16 cellular contexts compared by ENCODE assay signal in genomic region chr20:62374431-62375152, GRCh38. TPM values are rescaled to one million over a fixed set of nuclear protein-coding genes. Genes with fewer than 3 reads are reported as not detected.
DNase-seq lines count a peak whose midpoint lies in the region; ATAC-seq, FAIRE-seq and TF ChIP-seq lines count a peak whose summit lies in the region.
"Had no signal": no experiment of that assay in that cellular context is flagged by ENCODE, and none has a peak within 500 bp of the region (broad histone marks: within the 10 kb centered on the region; RNA-seq: fewer than 3 reads in every experiment).

No MANE protein-coding gene starts in this region.

- no peak for TF ChIP-seq POLR2A in thyroid gland (IDR thresholded peaks at IDR 0.05)

- H3K4me3 ChIP-seq in SK-N-SH (ENCODE audit: low read depth in 2 of 2, low read length in 1 of 2), result no peak overlapping the region
- H3K4me3 ChIP-seq in left lung, result no peak overlapping the region
- H3K4me3 ChIP-seq in thyroid gland (replicated peaks in 1 of 3), result no peak overlapping the region
- H3K4me3 ChIP-seq in kidney (ENCODE audit: low read length in 2 of 2), result no peak overlapping the region
- H3K4me3 ChIP-seq: GM12878 had no signal

- no peak for FAIRE-seq in kidney (lab: Jason Lieb, UNC)
- FAIRE-seq: colon, GM12878, keratinocyte had no signal

- peak overlapping the region in 1 of 2 experiments; percentile 45; a peak in 1 of 4 replicates for H3K27ac ChIP-seq in SK-N-SH (ENCODE audit: low read depth in 2 of 2, low read length in 1 of 2)
- H3K27ac ChIP-seq in left lung, result no peak overlapping the region
- H3K27ac ChIP-seq in thyroid gland, result peak overlapping the region in 2 of 3 donors; percentile 31 to 36
- H3K27ac ChIP-seq in kidney (ENCODE audit: low read depth in 2 of 2, low read length in 2 of 2), result peak overlapping the region in 1 of 2 donors; percentile 6
- H3K27ac ChIP-seq: neutrophil had no signal

- H3K4me1 ChIP-seq in SK-N-SH (ENCODE audit: control insufficient read depth in 1 of 2, insufficient read depth in 2 of 2, low read depth in 1 of 2, low read length in 1 of 2) (peaks cover 12 to 65% of the 10 kb centered on the region in 2 experiments; a peak in 3 of 4 replicates), left lung (peaks cover 39 to 54% of the 10 kb centered on the region in 2 donors), thyroid gland (peaks cover 47 to 74% of the 10 kb centered on the region in 2 donors), kidney (ENCODE audit: control insufficient read depth in 1 of 2, insufficient read depth in 1 of 2, low read depth in 1 of 2, low read length in 2 of 2) (peaks cover 18 to 26% of the 10 kb centered on the region in 2 donors)

- H2AFZ ChIP-seq in SK-N-SH (ENCODE audit: low read depth), result no peak overlapping the region

- no peaks in the 10 kb centered on the region for H3K9me2 ChIP-seq in SK-N-SH

- peak; percentile 6 for ATAC-seq in left lung
- ATAC-seq in HG03457 (IDR thresholded peaks at IDR 0.05; ENCODE audit: unreplicated experiment), result no peak
- ATAC-seq: activated CD8-positive, alpha-beta T cell treated with anti-CD3 and anti-CD28 coated beads, Interleukin-2, amount 10 ng/mL, durations not matched to agents 7 days and 5 days; GM12878 had no signal

- H3K36me3 ChIP-seq in SK-N-SH (replicated peaks in 1 of 2; ENCODE audit: control insufficient read depth in 1 of 2, insufficient read depth in 2 of 2, low read length in 1 of 2) (peaks cover 0 to 5% of the 10 kb centered on the region in 2 experiments), left lung (no peaks in the 10 kb centered on the region), thyroid gland (no peaks in the 10 kb centered on the region), kidney (ENCODE audit: control insufficient read depth in 1 of 2, insufficient read depth in 2 of 2, low read length in 2 of 2) (no peaks in the 10 kb centered on the region)
- H3K36me3 ChIP-seq: neutrophil had no signal

- CTCF ChIA-PET in SK-N-SH (lab: Yijun Ruan, JAX), result interaction anchor here (1.2 to 1.3 kb wide), 2 partner anchors 22 to 31 kb away, joined by 3 to 5 read pairs; no protein-coding TSS in a partner anchor

- H3K27me3 ChIP-seq in SK-N-SH (ENCODE audit: insufficient read depth) (no peaks in the 10 kb centered on the region), left lung (peaks cover 0 to 7% of the 10 kb centered on the region in 2 donors), thyroid gland (no peaks in the 10 kb centered on the region)

- no peak for TF ChIP-seq EP300 in SK-N-SH (IDR thresholded peaks at IDR 0.05; ENCODE audit: borderline replicate concordance in 1 of 2, low read depth in 1 of 2, low read length in 1 of 2)

- H3F3A ChIP-seq in SK-N-SH (replicated peaks; ENCODE audit: insufficient read depth), result peaks cover 10% of the 10 kb centered on the region

- no peaks in the 10 kb centered on the region for H3K9me3 ChIP-seq in SK-N-SH
- H3K9me3 ChIP-seq in left lung, result no peaks in the 10 kb centered on the region
- no peaks in the 10 kb centered on the region for H3K9me3 ChIP-seq in thyroid gland
- H3K9me3 ChIP-seq in kidney (ENCODE audit: control insufficient read depth in 1 of 2, low read length in 2 of 2), result no peaks in the 10 kb centered on the region
- H3K9me3 ChIP-seq: neutrophil had no signal

- intact Hi-C loops in left lung (cut with DNase I) (loop anchor here in 1 of 2 donors (10.0 kb wide), 1 partner anchor 70 kb away; the partner anchor contains the start of gene ADRM1), thyroid gland (cut with DNase I) (no loop called here), kidney (cut with DNase I) (loop anchor here (5.0 kb wide), 1 partner anchor 72 kb away; the partner anchor contains the start of gene ADRM1)

- H4K20me1 ChIP-seq in SK-N-SH (ENCODE audit: insufficient read depth), result no peaks in the 10 kb centered on the region

- no peak for TF ChIP-seq CTCF in SK-N-SH (IDR thresholded peaks at IDR 0.05)
- no peak for TF ChIP-seq CTCF in left lung (IDR thresholded peaks at IDR 0.05)
- TF ChIP-seq CTCF in thyroid gland (IDR thresholded peaks at IDR 0.05), result no peak
- TF ChIP-seq CTCF in kidney (IDR thresholded peaks at IDR 0.05; ENCODE audit: borderline replicate concordance, extremely low read depth, insufficient read depth), result no peak

- POLR2A ChIA-PET in SK-N-SH (lab: Yijun Ruan, JAX), result no interaction called here

- no peak overlapping the region for H3K4me2 ChIP-seq in SK-N-SH

- WGBS in SK-N-SH (ENCODE audit: low lambda C conversion rate), result 71% methylated on average over 18 of the region's 21 CpGs
- WGBS in thyroid gland, 2 donors, result 52 to 55% methylated on average over 18 to 21 of the region's 21 CpGs

- H3K9ac ChIP-seq in SK-N-SH (no peak overlapping the region), kidney (ENCODE audit: low read length in 2 of 2) (peak overlapping the region in 1 of 2 donors; percentile 26)

- no peak for TF ChIP-seq RAD21 in SK-N-SH (IDR thresholded peaks at IDR 0.05; ENCODE audit: low read length)

- peak; percentile 68 for DNase-seq in DMS 273 (lab: John Stamatoyannopoulos, UW; ENCODE audit: unreplicated experiment)
- no peak for DNase-seq in DMS 273 treated with DMSO at 0.1 percent for 48 hours (lab: John Stamatoyannopoulos, UW)
- DNase-seq in SK-N-SH, result peak; percentile 57
- no peak for DNase-seq in left lung
- DNase-seq in thyroid gland, result peak; percentile 71 to 80
- DNase-seq in kidney, result no peak
- no peak for DNase-seq in middle frontal gyrus (ENCODE audit: extremely low spot score, low spot score)
- DNase-seq: 8988T; activated CD8-positive, alpha-beta T cell treated with anti-CD3 and anti-CD28 coated beads, Interleukin-2, amount 10 ng/mL, durations not matched to agents 7 days and 5 days; NCI-H69; T-helper 1 cell had no signal

- peaks cover 3% of the 10 kb centered on the region; the same call in 1 of the 2 replicates for H3K79me2 ChIP-seq in SK-N-SH (ENCODE audit: insufficient read depth)

TF ChIP-seq in SK-N-SH, 30 proteins besides CTCF, POLR2A, EP300 and RAD21:
- TF ChIP-seq GATA2 (CRISPR knock-in tag; IDR thresholded peaks at IDR 0.05) (no peak), ELF1 (IDR thresholded peaks at IDR 0.05) (no peak), POLR2AphosphoS5 (IDR thresholded peaks at IDR 0.05; ENCODE audit: low read depth, low read length) (peak; percentile 8; the same call in 1 of the 2 replicates), FOXJ3 (CRISPR knock-in tag; IDR thresholded peaks at IDR 0.05) (no peak), NFIC (IDR thresholded peaks at IDR 0.05; ENCODE audit: borderline replicate concordance) (no peak), RFX5 (IDR thresholded peaks at IDR 0.05; ENCODE audit: low read length) (no peak), MXI1 (IDR thresholded peaks at IDR 0.05; ENCODE audit: low read depth, low read length) (0 out of 2 replicates have a peak, but pooled peaks have one; percentile 26), TEAD4 (IDR thresholded peaks at IDR 0.05; ENCODE audit: borderline replicate concordance, insufficient read depth) (no peak), TAF1 (IDR thresholded peaks at IDR 0.05; ENCODE audit: borderline replicate concordance, low read depth, low read length) (no peak), NRF1 (IDR thresholded peaks at IDR 0.05; ENCODE audit: low read depth, low read length) (no peak), RXRA (IDR thresholded peaks at IDR 0.05; ENCODE audit: borderline replicate concordance, low read depth) (no peak)
- TF ChIP-seq, protein P1, sequence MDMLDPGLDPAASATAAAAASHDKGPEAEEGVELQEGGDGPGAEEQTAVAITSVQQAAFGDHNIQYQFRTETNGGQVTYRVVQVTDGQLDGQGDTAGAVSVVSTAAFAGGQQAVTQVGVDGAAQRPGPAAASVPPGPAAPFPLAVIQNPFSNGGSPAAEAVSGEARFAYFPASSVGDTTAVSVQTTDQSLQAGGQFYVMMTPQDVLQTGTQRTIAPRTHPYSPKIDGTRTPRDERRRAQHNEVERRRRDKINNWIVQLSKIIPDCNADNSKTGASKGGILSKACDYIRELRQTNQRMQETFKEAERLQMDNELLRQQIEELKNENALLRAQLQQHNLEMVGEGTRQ (IDR thresholded peaks at IDR 0.05; ENCODE audit: borderline replicate concordance, low read depth, low read length), result no peak

RNA-seq across cellular contexts. Expression of gene LAMA5, which starts 7.5 kb away (rescaled TPM):
- polyA plus RNA-seq in SK-N-SH (2012; rRNA removed), result 16.1 and 27.2 TPM in 2 replicates
- 9.9 and 17.8 TPM in 2 replicates for polyA plus RNA-seq in SK-N-SH (2012; cell fraction: cytosol; rRNA removed)
- 127 and 252 TPM in 2 replicates for polyA plus RNA-seq in SK-N-SH (2012; cell fraction: nucleus; rRNA removed)
- total RNA-seq in left lung, result 100 to 1,000 TPM; 222 to 267 TPM
- total RNA-seq in thyroid gland, result 100 to 1,000 TPM in 3 of 4 donors, 10 to 100 TPM in 1; 93.9 to 179 (median 117) TPM
- 342 TPM for total RNA-seq in kidney
- 94.0 TPM for polyA plus RNA-seq in kidney (ENCODE audit: insufficient read depth, low read depth, low replicate concordance)

RNA-seq across cellular contexts. Expression of gene RPS21, which starts 12.3 kb away (rescaled TPM):
- 11,376 and 16,625 TPM in 2 replicates for polyA plus RNA-seq in SK-N-SH (2012; rRNA removed)
- polyA plus RNA-seq in SK-N-SH (2012; cell fraction: cytosol; rRNA removed), result 13,224 and 13,754 TPM in 2 replicates
- 2,698 and 3,651 TPM in 2 replicates for polyA plus RNA-seq in SK-N-SH (2012; cell fraction: nucleus; rRNA removed)
- total RNA-seq in left lung, result 1,000 to 10,000 TPM; 1,004 to 1,135 TPM
- 1,000 to 10,000 TPM; 1,818 to 3,649 (median 2,349) TPM for total RNA-seq in thyroid gland
- total RNA-seq in kidney, result 1,221 TPM
- polyA plus RNA-seq in kidney (ENCODE audit: insufficient read depth, low read depth, low replicate concordance), result 2,336 TPM

RNA-seq across cellular contexts. Expression of gene CABLES2, which starts 32.5 kb away (rescaled TPM):
- polyA plus RNA-seq in SK-N-SH (2012; rRNA removed) (4.2 and 4.8 TPM in 2 replicates), kidney (ENCODE audit: insufficient read depth, low read depth, low replicate concordance) (2.0 TPM)
- polyA plus RNA-seq in SK-N-SH (2012; cell fraction: cytosol; rRNA removed), result 2.8 and 4.3 TPM in 2 replicates
- polyA plus RNA-seq in SK-N-SH (2012; cell fraction: nucleus; rRNA removed), result 6.6 and 7.6 TPM in 2 replicates
- total RNA-seq in left lung (1 to 10 TPM; 4.1 to 6.3 TPM), thyroid gland (1 to 10 TPM; 5.8 to 8.5 (median 7.7) TPM), kidney (4.5 TPM)

RNA-seq across cellular contexts. Expression of gene RBBP8NL, which starts 52.7 kb away (rescaled TPM):
- polyA plus RNA-seq in SK-N-SH (2012; rRNA removed) (not detected in 2 replicates), kidney (ENCODE audit: insufficient read depth, low read depth, low replicate concordance) (1.5 TPM)
- polyA plus RNA-seq in SK-N-SH (2012; cell fraction: cytosol; rRNA removed), result 0.01 TPM in 1 of 2 replicates, not detected in the other
- polyA plus RNA-seq in SK-N-SH (2012; cell fraction: nucleus; rRNA removed), result not detected in 2 replicates
- total RNA-seq in left lung (1 to 10 TPM in 1 of 2 donors, under 1 TPM in 1; 0.97 to 1.1 TPM), thyroid gland (1 to 10 TPM; 1.1 to 6.0 (median 4.6) TPM), kidney (0.13 TPM)
- total RNA-seq: activated CD8-positive, alpha-beta T cell treated with anti-CD3 and anti-CD28 coated beads, Interleukin-2, amount 10 ng/mL, durations not matched to agents 7 days and 5 days; GM12878 had no signal
- polyA plus RNA-seq: GM12878 had no signal

Comparison
In these comparisons a context has a peak if more than half of its experiments do, and no peak if none do; other contexts are left out.
1. DNase-seq: peak in DMS 273 (single experiment), SK-N-SH (single experiment) and thyroid gland (2 of 2); none in DMS 273 treated with DMSO at 0.1 percent for 48 hours (single experiment), left lung (0 of 2), kidney (single experiment) and middle frontal gyrus (single experiment).
2. H3K27ac ChIP-seq: peak in thyroid gland (2 of 3); none in left lung (0 of 2).